In genomic region chr6:7264686-7265384, GRCh38 we compare ENCODE assay signal across 17 cellular contexts. TPM values are rescaled to one million over a fixed set of nuclear protein-coding genes. Genes with fewer than 3 reads are reported as not detected.
A peak's percentile ranks its signal among the peaks of the same experiment; 100 is the strongest.
DNase-seq lines count a peak whose midpoint lies in the region; ATAC-seq and TF ChIP-seq lines count a peak whose summit lies in the region.
"Had no signal": no experiment of that assay in that cellular context is flagged by ENCODE, and none has a peak within 500 bp of the region (broad histone marks: within the 10 kb centered on the region; RNA-seq: fewer than 3 reads in every experiment).

No MANE protein-coding gene starts in this region.

- TF ChIP-seq POLR2A in right lobe of liver (IDR thresholded peaks at IDR 0.05): no peak
- no peak for TF ChIP-seq POLR2A in stomach (IDR thresholded peaks at IDR 0.05)

- no peak overlapping the region for H3K4me3 Mint-ChIP-seq in activated naive CD8-positive, alpha-beta T cell treated with anti-CD3 and anti-CD28 coated beads, Interleukin-2, amount 10 ng/mL, durations not matched to agents 7 days and 5 days
- H3K4me3 Mint-ChIP-seq in activated naive CD8-positive, alpha-beta T cell treated with anti-CD3 and anti-CD28 coated beads, Interleukin-2, amount 50 U/mL, for 24 hours: no peak overlapping the region

- H3K4me1 ChIP-seq in right lobe of liver (peaks cover 0 to 19% (median 4%) of the 10 kb centered on the region in 4 donors), stomach (peaks cover 7 to 32% (median 24%) of the 10 kb centered on the region in 4 donors)

- no peak for TF ChIP-seq CTCF in RWPE1 (conservative IDR thresholded peaks at IDR 0.05; ENCODE audit: low read depth)
- no peak for TF ChIP-seq CTCF in right lobe of liver (IDR thresholded peaks at IDR 0.05)
- TF ChIP-seq CTCF in stomach (IDR thresholded peaks at IDR 0.05): no peak

- CTCF ChIA-PET in RWPE1 (lab: Yijun Ruan, JAX): no interaction called here

- H3K36me3 Mint-ChIP-seq in activated naive CD8-positive, alpha-beta T cell treated with anti-CD3 and anti-CD28 coated beads, Interleukin-2, amount 10 ng/mL, durations not matched to agents 7 days and 5 days: no peaks in the 10 kb centered on the region
- no peaks in the 10 kb centered on the region for H3K36me3 Mint-ChIP-seq in activated naive CD8-positive, alpha-beta T cell treated with anti-CD3 and anti-CD28 coated beads, Interleukin-2, amount 50 U/mL, for 24 hours (ENCODE audit: low read depth)

- no peak for TF ChIP-seq EP300 in stomach (IDR thresholded peaks at IDR 0.05)

- DNase-seq in activated naive CD8-positive, alpha-beta T cell treated with anti-CD3 and anti-CD28 coated beads, Interleukin-2, amount 10 ng/mL, durations not matched to agents 7 days and 5 days: peak; percentile 12
- DNase-seq in activated naive CD8-positive, alpha-beta T cell treated with anti-CD3 and anti-CD28 coated beads, Interleukin-2, amount 50 U/mL, for 24 hours: no peak
- DNase-seq in RWPE1 (ENCODE audit: low spot score): no peak
- DNase-seq in right lobe of liver: peak in 2 of 3 donors; percentile 53 to 60
- DNase-seq in stomach: peak; percentile 10
- DNase-seq in MG63: no peak
- DNase-seq in DMS 273 treated with DMSO at 0.1 percent for 48 hours (lab: John Stamatoyannopoulos, UW): no peak
- DNase-seq: GF-D8, NCI-H1092, NCI-H146, NCI-H2081 treated with DMSO at 0.1 percent for 48 hours, NCI-H510A treated with DMSO at 0.1 percent for 48 hours, NCI-H82, SHP77 had no signal

- ATAC-seq in activated naive CD8-positive, alpha-beta T cell treated with anti-CD3 and anti-CD28 coated beads, Interleukin-2, amount 10 ng/mL, durations not matched to agents 7 days and 5 days (ENCODE audit: low read depth): no peak
- ATAC-seq in activated naive CD8-positive, alpha-beta T cell treated with anti-CD3 and anti-CD28 coated beads, Interleukin-2, amount 50 U/mL, for 24 hours: no peak
- ATAC-seq in right lobe of liver (peak in 1 of 4 donors; percentile 4), GM19397 (IDR thresholded peaks at IDR 0.05; ENCODE audit: unreplicated experiment) (no peak)
- ATAC-seq: Panc1 had no signal

- H3K36me3 ChIP-seq in right lobe of liver (no peaks in the 10 kb centered on the region), stomach (no peaks in the 10 kb centered on the region), MG63 (no peaks in the 10 kb centered on the region)
- H3K36me3 ChIP-seq: BLaER1 had no signal

- no peak overlapping the region for H3K27ac Mint-ChIP-seq in activated naive CD8-positive, alpha-beta T cell treated with anti-CD3 and anti-CD28 coated beads, Interleukin-2, amount 10 ng/mL, durations not matched to agents 7 days and 5 days
- no peak overlapping the region for H3K27ac Mint-ChIP-seq in activated naive CD8-positive, alpha-beta T cell treated with anti-CD3 and anti-CD28 coated beads, Interleukin-2, amount 50 U/mL, for 24 hours

- H3K4me3 ChIP-seq in right lobe of liver (no peak overlapping the region), stomach (no peak overlapping the region), MG63 (no peak overlapping the region)
- H3K4me3 ChIP-seq: BLaER1 had no signal

- H3K27me3 Mint-ChIP-seq in activated naive CD8-positive, alpha-beta T cell treated with anti-CD3 and anti-CD28 coated beads, Interleukin-2, amount 10 ng/mL, durations not matched to agents 7 days and 5 days: peaks cover 10% of the 10 kb centered on the region
- peaks cover 20% of the 10 kb centered on the region for H3K27me3 Mint-ChIP-seq in activated naive CD8-positive, alpha-beta T cell treated with anti-CD3 and anti-CD28 coated beads, Interleukin-2, amount 50 U/mL, for 24 hours

- POLR2A ChIA-PET in activated naive CD8-positive, alpha-beta T cell treated with anti-CD3 and anti-CD28 coated beads, Interleukin-2, amount 10 ng/mL, durations not matched to agents 7 days and 5 days (lab: Charles Lee): no interaction called here
- POLR2A ChIA-PET in RWPE1 (lab: Yijun Ruan, JAX; ENCODE audit: low non-redundant PET): interaction anchor here (0.6 kb wide), 1 partner anchor 11 kb away, joined by 3 read pairs; no protein-coding TSS in a partner anchor

- intact Hi-C loops in right lobe of liver (cut with DNase I) (no loop called here), stomach (cut with DNase I; ENCODE audit: low total_unique reads) (no loop called here)

- H3K4me1 Mint-ChIP-seq in activated naive CD8-positive, alpha-beta T cell treated with anti-CD3 and anti-CD28 coated beads, Interleukin-2, amount 10 ng/mL, durations not matched to agents 7 days and 5 days: peaks cover 8% of the 10 kb centered on the region
- H3K4me1 Mint-ChIP-seq in activated naive CD8-positive, alpha-beta T cell treated with anti-CD3 and anti-CD28 coated beads, Interleukin-2, amount 50 U/mL, for 24 hours: peaks cover 19% of the 10 kb centered on the region

- peaks cover 1% of the 10 kb centered on the region for H3K9me3 Mint-ChIP-seq in activated naive CD8-positive, alpha-beta T cell treated with anti-CD3 and anti-CD28 coated beads, Interleukin-2, amount 10 ng/mL, durations not matched to agents 7 days and 5 days
- H3K9me3 Mint-ChIP-seq in activated naive CD8-positive, alpha-beta T cell treated with anti-CD3 and anti-CD28 coated beads, Interleukin-2, amount 50 U/mL, for 24 hours: no peaks in the 10 kb centered on the region

- no peaks in the 10 kb centered on the region for H3K27me3 ChIP-seq in right lobe of liver
- H3K27me3 ChIP-seq in stomach: no peaks in the 10 kb centered on the region
- no peaks in the 10 kb centered on the region for H3K27me3 ChIP-seq in MG63
- H3K27me3 ChIP-seq: BLaER1 had no signal

- WGBS in right lobe of liver (ENCODE audit: insufficient coverage, low coverage, low lambda C conversion rate, missing lambda C conversion rate): 90% methylated on average over 4 of the region's 17 CpGs
- WGBS in stomach, 5 donors: 88 to 92% (median 92%) methylated on average over 17 of the region's 17 CpGs

- H3K9me3 ChIP-seq in right lobe of liver (no peaks in the 10 kb centered on the region), stomach (no peaks in the 10 kb centered on the region), MG63 (no peaks in the 10 kb centered on the region)
- H3K9me3 ChIP-seq: BLaER1 had no signal

- peak overlapping the region; percentile 33 for H3K27ac ChIP-seq in RWPE1
- no peak overlapping the region for H3K27ac ChIP-seq in right lobe of liver
- H3K27ac ChIP-seq in stomach: no peak overlapping the region
- H3K27ac ChIP-seq: BLaER1 had no signal

RNA-seq across cellular contexts. Expression of gene SSR1, which starts 48.2 kb away (rescaled TPM):
- 100 to 1,000 TPM; 112 to 123 TPM for total RNA-seq in activated naive CD8-positive, alpha-beta T cell treated with anti-CD3 and anti-CD28 coated beads, Interleukin-2, amount 10 ng/mL, durations not matched to agents 7 days and 5 days
- total RNA-seq in right lobe of liver (100 to 1,000 TPM in 2 of 6 experiments, 10 to 100 TPM in 4; 60.8 to 110 (median 90.5) TPM), stomach (10 to 100 TPM; 29.8 to 62.4 (median 40.3) TPM)
- polyA plus RNA-seq in stomach: 10 to 100 TPM; 11.6 to 21.0 (median 18.0) TPM
- 170 and 187 TPM in 2 replicates for total RNA-seq in MG63 (2014; rRNA removed; shearing (Covaris generic); ENCODE audit: low replicate concordance)

Comparison
In these comparisons a context has a peak if more than half of its experiments do, and no peak if none do; other contexts are left out.
1. DNase-seq: peak in activated naive CD8-positive, alpha-beta T cell treated with anti-CD3 and anti-CD28 coated beads, Interleukin-2, amount 10 ng/mL, durations not matched to agents 7 days and 5 days (single experiment), right lobe of liver (2 of 3) and stomach (single experiment); none in activated naive CD8-positive, alpha-beta T cell treated with anti-CD3 and anti-CD28 coated beads, Interleukin-2, amount 50 U/mL, for 24 hours (single experiment), RWPE1 (single experiment), MG63 (single experiment) and DMS 273 treated with DMSO at 0.1 percent for 48 hours (single experiment).